16 cellular contexts compared by ENCODE assay signal in genomic region chr22:32864041-32864440, GRCh38.
"Had no signal": no experiment of that assay in that cellular context is flagged by ENCODE, and none has a peak within 500 bp of the region (broad histone marks: within the 10 kb centered on the region; RNA-seq: fewer than 3 reads in every experiment).

No MANE protein-coding gene starts in this region.

- H3K4me3 ChIP-seq: coronary artery, heart right ventricle, left lung, lung, suprapubic skin, thyroid gland, upper lobe of left lung, vagina had no signal

- H3K4me1 ChIP-seq: left lung, suprapubic skin, upper lobe of left lung, vagina had no signal

- DNase-seq: effector CD4-positive, alpha-beta T cell; endodermal cell; heart right ventricle; left lung; naive thymus-derived CD4-positive, alpha-beta T cell; nephron progenitor cell; stimulated activated CD4-positive, alpha-beta T cell treated with anti-CD3 and anti-CD28 coated beads, Interleukin-4, amount 100 ng/mL, for 1 hour; stimulated activated CD8-positive, alpha-beta memory T cell treated with anti-CD3 and anti-CD28 coated beads, Interleukin-4, amount 100 ng/mL, for 48 hours; stimulated activated naive CD8-positive, alpha-beta T cell treated with anti-CD3 and anti-CD28 coated beads, Interleukin-15, Interleukin-2, amounts not matched to agents 100 U/mL and 50 U/mL, for 24 hours; thyroid gland; upper lobe of left lung had no signal

- H3K27ac ChIP-seq: coronary artery, left lung, suprapubic skin, thyroid gland, upper lobe of left lung, vagina had no signal

- H3K9me3 ChIP-seq: heart right ventricle, left lung, suprapubic skin, thyroid gland, upper lobe of left lung, vagina had no signal

- ATAC-seq: left lung; naive thymus-derived CD4-positive, alpha-beta T cell; stimulated activated effector memory CD8-positive, alpha-beta T cell treated with anti-CD3 and anti-CD28 coated beads, Interleukin-12 subunit alpha, Interleukin-12 subunit beta, amount 100 ng/mL, for 72 hours; stimulated activated naive CD8-positive, alpha-beta T cell treated with anti-CD3 and anti-CD28 coated beads, Interleukin-15, Interleukin-2, amounts not matched to agents 100 U/mL and 50 U/mL, for 24 hours had no signal

- H3K27me3 ChIP-seq: heart right ventricle, left lung, suprapubic skin, thyroid gland, upper lobe of left lung, vagina had no signal
